ENCODE assay signal across 21 cellular contexts in genomic region chr17:49610883-49611584, GRCh38. TPM values are rescaled to one million over a fixed set of nuclear protein-coding genes. Genes with fewer than 3 reads are reported as not detected.
DNase-seq lines count a peak whose midpoint lies in the region; ATAC-seq and TF ChIP-seq lines count a peak whose summit lies in the region.
"Had no signal": no experiment of that assay in that cellular context is flagged by ENCODE, and none has a peak within 500 bp of the region (broad histone marks: within the 10 kb centered on the region; RNA-seq: fewer than 3 reads in every experiment).

No MANE protein-coding gene starts in this region.

- H3K27me3 ChIP-seq in ovary = no peaks in the 10 kb centered on the region
- H3K27me3 ChIP-seq: BLaER1 had no signal

- peaks cover 26% of the 10 kb centered on the region for H3K36me3 Mint-ChIP-seq in activated CD8-positive, alpha-beta T cell treated with anti-CD3 and anti-CD28 coated beads for 36 hours (ENCODE audit: low read depth)
- H3K36me3 Mint-ChIP-seq in activated CD8-positive, alpha-beta T cell treated with anti-CD3 and anti-CD28 coated beads, Interleukin-2, amount 10 ng/mL, durations not matched to agents 7 days and 5 days (ENCODE audit: low read depth) = peaks cover 31% of the 10 kb centered on the region

- no peak for DNase-seq in activated CD8-positive, alpha-beta T cell treated with anti-CD3 and anti-CD28 coated beads for 36 hours
- DNase-seq in activated CD8-positive, alpha-beta T cell treated with anti-CD3 and anti-CD28 coated beads, Interleukin-2, amount 10 ng/mL, durations not matched to agents 7 days and 5 days = no peak
- peak; percentile 19 for DNase-seq in fibroblast of pulmonary artery (ENCODE audit: low read depth)
- DNase-seq in ovary = peak in 4 of 5 donors; percentile 39 to 48 (median 44)
- no peak for DNase-seq in G401 (ENCODE audit: low spot score)
- no peak for DNase-seq in activated CD4-positive, alpha-beta T cell treated with anti-CD3 and anti-CD28 coated beads, Interleukin-2, amount 50 U/mL, for 1 hour
- no peak for DNase-seq in SK-N-DZ (ENCODE audit: low spot score)
- DNase-seq: activated CD4-positive, CD25-positive, alpha-beta regulatory T cell treated with anti-CD3 and anti-CD28 coated beads, Interleukin-2, amount 50 U/mL, for 72 hours; caudate nucleus; DMS79 treated with DMSO at 0.1 percent for 48 hours; effector memory CD4-positive, alpha-beta T cell; MV-4-11; naive B cell; NCI-H2081 treated with DMSO at 0.1 percent for 48 hours; NCI-H524; SHP77 treated with DMSO at 0.1 percent for 48 hours; substantia nigra had no signal

- WGBS in ovary, 3 donors = 11 to 20% (median 16%) methylated on average over 5 of the region's 5 CpGs
- 60% methylated on average over 5 of the region's 5 CpGs for WGBS in urinary bladder

- in situ Hi-C loops in G401 (cut with HindIII; ENCODE audit: low sequenced_read_pairs) = no loop called here

- POLR2A ChIA-PET in activated CD8-positive, alpha-beta T cell treated with anti-CD3 and anti-CD28 coated beads for 36 hours (lab: Charles Lee) = no interaction called here
- POLR2A ChIA-PET in activated CD8-positive, alpha-beta T cell treated with anti-CD3 and anti-CD28 coated beads, Interleukin-2, amount 10 ng/mL, durations not matched to agents 7 days and 5 days (lab: Charles Lee) = no interaction called here

- H3K4me3 Mint-ChIP-seq in activated CD8-positive, alpha-beta T cell treated with anti-CD3 and anti-CD28 coated beads for 36 hours = no peak overlapping the region
- no peak overlapping the region for H3K4me3 Mint-ChIP-seq in activated CD8-positive, alpha-beta T cell treated with anti-CD3 and anti-CD28 coated beads, Interleukin-2, amount 10 ng/mL, durations not matched to agents 7 days and 5 days
- H3K4me3 Mint-ChIP-seq: activated naive CD4-positive, alpha-beta T cell treated with anti-CD3 and anti-CD28 coated beads, Interleukin-2, amount 50 U/mL, for 24 hours; naive B cell had no signal

- H3K4me3 ChIP-seq in fibroblast of pulmonary artery (replicated peaks; ENCODE audit: low read depth, low read length) (no peak overlapping the region), ovary (no peak overlapping the region), urinary bladder (ENCODE audit: low read depth, low read length) (no peak overlapping the region)
- H3K4me3 ChIP-seq: BLaER1 had no signal

- CTCF ChIA-PET in activated CD8-positive, alpha-beta T cell treated with anti-CD3 and anti-CD28 coated beads for 36 hours (lab: Charles Lee) = interaction anchor here (1.1 kb wide), 1 partner anchor 41 kb away, joined by 3 read pairs; no protein-coding TSS in a partner anchor
- CTCF ChIA-PET in activated CD8-positive, alpha-beta T cell treated with anti-CD3 and anti-CD28 coated beads, Interleukin-2, amount 10 ng/mL, durations not matched to agents 7 days and 5 days (lab: Charles Lee) = interaction anchor here (3.7 kb wide), 1 partner anchor 54 kb away, joined by 7 read pairs; no protein-coding TSS in a partner anchor

- H3K27ac Mint-ChIP-seq in activated CD8-positive, alpha-beta T cell treated with anti-CD3 and anti-CD28 coated beads for 36 hours = peak overlapping the region; percentile 49
- H3K27ac Mint-ChIP-seq in activated CD8-positive, alpha-beta T cell treated with anti-CD3 and anti-CD28 coated beads, Interleukin-2, amount 10 ng/mL, durations not matched to agents 7 days and 5 days = no peak overlapping the region
- H3K27ac Mint-ChIP-seq: activated naive CD4-positive, alpha-beta T cell treated with anti-CD3 and anti-CD28 coated beads, Interleukin-2, amount 50 U/mL, for 24 hours had no signal

- no peak for ATAC-seq in activated CD8-positive, alpha-beta T cell treated with anti-CD3 and anti-CD28 coated beads for 36 hours
- no peak for ATAC-seq in activated CD8-positive, alpha-beta T cell treated with anti-CD3 and anti-CD28 coated beads, Interleukin-2, amount 10 ng/mL, durations not matched to agents 7 days and 5 days

- no peak for TF ChIP-seq POLR2A in ovary (IDR thresholded peaks at IDR 0.05)

- H3K27ac ChIP-seq in ovary (peak overlapping the region in 1 of 2 donors; percentile 70), urinary bladder (ENCODE audit: low read depth) (peak overlapping the region; percentile 38)
- H3K27ac ChIP-seq: 22Rv1, BLaER1 had no signal

- H3K4me1 Mint-ChIP-seq in activated CD8-positive, alpha-beta T cell treated with anti-CD3 and anti-CD28 coated beads for 36 hours (ENCODE audit: low read depth) = peaks cover 4% of the 10 kb centered on the region
- H3K4me1 Mint-ChIP-seq in activated CD8-positive, alpha-beta T cell treated with anti-CD3 and anti-CD28 coated beads, Interleukin-2, amount 10 ng/mL, durations not matched to agents 7 days and 5 days (ENCODE audit: low read depth) = no peaks in the 10 kb centered on the region
- H3K4me1 Mint-ChIP-seq: naive B cell had no signal

- H3K27me3 Mint-ChIP-seq in activated CD8-positive, alpha-beta T cell treated with anti-CD3 and anti-CD28 coated beads for 36 hours = no peaks in the 10 kb centered on the region
- H3K27me3 Mint-ChIP-seq in activated CD8-positive, alpha-beta T cell treated with anti-CD3 and anti-CD28 coated beads, Interleukin-2, amount 10 ng/mL, durations not matched to agents 7 days and 5 days (ENCODE audit: low read depth) = no peaks in the 10 kb centered on the region
- H3K27me3 Mint-ChIP-seq: activated naive CD4-positive, alpha-beta T cell treated with anti-CD3 and anti-CD28 coated beads, Interleukin-2, amount 50 U/mL, for 24 hours; naive B cell had no signal

- TF ChIP-seq EP300 in ovary (IDR thresholded peaks at IDR 0.05) = no peak

- no peaks in the 10 kb centered on the region for H3K9me3 Mint-ChIP-seq in activated CD8-positive, alpha-beta T cell treated with anti-CD3 and anti-CD28 coated beads for 36 hours
- H3K9me3 Mint-ChIP-seq in activated CD8-positive, alpha-beta T cell treated with anti-CD3 and anti-CD28 coated beads, Interleukin-2, amount 10 ng/mL, durations not matched to agents 7 days and 5 days (ENCODE audit: insufficient read depth) = no peaks in the 10 kb centered on the region
- H3K9me3 Mint-ChIP-seq: activated naive CD4-positive, alpha-beta T cell treated with anti-CD3 and anti-CD28 coated beads, Interleukin-2, amount 50 U/mL, for 24 hours; naive B cell had no signal

- intact Hi-C loops in activated CD8-positive, alpha-beta T cell treated with anti-CD3 and anti-CD28 coated beads for 36 hours (cut with micrococcal nuclease) = no loop called here
- intact Hi-C loops in ovary (cut with DNase I) = loop anchor here in 3 of 4 donors (5.0 kb wide), 1 partner anchor 34 kb away; the partner anchor contains the start of gene NXPH3 (in 3 of the 3)

- H3K36me3 ChIP-seq in ovary = no peaks in the 10 kb centered on the region
- H3K36me3 ChIP-seq in urinary bladder (ENCODE audit: insufficient read depth) = no peaks in the 10 kb centered on the region

- H3K4me1 ChIP-seq in ovary (ENCODE audit: insufficient read depth) (peaks cover 10% of the 10 kb centered on the region), urinary bladder (ENCODE audit: insufficient read depth) (no peaks in the 10 kb centered on the region)
- H3K4me1 ChIP-seq: BLaER1 had no signal

- no peaks in the 10 kb centered on the region for H3K9me3 ChIP-seq in ovary
- H3K9me3 ChIP-seq: BLaER1 had no signal

- TF ChIP-seq CTCF in activated CD8-positive, alpha-beta T cell treated with anti-CD3 and anti-CD28 coated beads for 36 hours (IDR thresholded peaks at IDR 0.05) = no peak
- TF ChIP-seq CTCF in fibroblast of pulmonary artery (IDR thresholded peaks at IDR 0.05; ENCODE audit: low read length, missing control alignments) (no peak), ovary (IDR thresholded peaks at IDR 0.05) (no peak)

RNA-seq across cellular contexts. Expression of gene NXPH3, which starts 35.4 kb away (rescaled TPM):
- under 1 TPM; 0.20 to 0.29 TPM for total RNA-seq in activated CD8-positive, alpha-beta T cell treated with anti-CD3 and anti-CD28 coated beads for 36 hours
- not detected for total RNA-seq in activated CD8-positive, alpha-beta T cell treated with anti-CD3 and anti-CD28 coated beads, Interleukin-2, amount 10 ng/mL, durations not matched to agents 7 days and 5 days
- total RNA-seq in ovary (10 to 100 TPM in 4 of 7 donors, 1 to 10 TPM in 3; 1.2 to 26.0 (median 10.7) TPM), urinary bladder (1.6 TPM)
- polyA plus RNA-seq in ovary (10 to 100 TPM in 1 of 2 donors, 1 to 10 TPM in 1; 7.1 to 16.6 TPM), urinary bladder (26.4 TPM)
- 93.4 and 111 TPM in 2 replicates for total RNA-seq in G401 (2014; rRNA removed; shearing (Covaris generic))
- 0.44 and 0.58 TPM in 2 replicates for polyA plus RNA-seq in SK-N-DZ (2014; cell fraction: cytosol; rRNA removed)
- not detected in 2 replicates for polyA plus RNA-seq in SK-N-DZ (2014; cell fraction: nucleus; rRNA removed)

Comparison
In these comparisons a context has a peak if more than half of its experiments do, and no peak if none do; other contexts are left out.
1. DNase-seq: peak in fibroblast of pulmonary artery (single experiment) and ovary (4 of 5); none in activated CD8-positive, alpha-beta T cell treated with anti-CD3 and anti-CD28 coated beads for 36 hours (single experiment), activated CD8-positive, alpha-beta T cell treated with anti-CD3 and anti-CD28 coated beads, Interleukin-2, amount 10 ng/mL, durations not matched to agents 7 days and 5 days (single experiment), G401 (single experiment), activated CD4-positive, alpha-beta T cell treated with anti-CD3 and anti-CD28 coated beads, Interleukin-2, amount 50 U/mL, for 1 hour (single experiment) and SK-N-DZ (single experiment).